In genomic region chr2:10332402-10333246, GRCh38 we compare ENCODE assay signal across 9 cellular contexts. TPM values are rescaled to one million over a fixed set of nuclear protein-coding genes. Genes with fewer than 3 reads are reported as not detected.
DNase-seq lines count a peak whose midpoint lies in the region; ATAC-seq and TF ChIP-seq lines count a peak whose summit lies in the region.
"Had no signal": no experiment of that assay in that cellular context is flagged by ENCODE, and none has a peak within 500 bp of the region (broad histone marks: within the 10 kb centered on the region; RNA-seq: fewer than 3 reads in every experiment).

No MANE protein-coding gene starts in this region.

- H3K27ac Mint-ChIP-seq in stimulated activated naive CD8-positive, alpha-beta T cell treated with anti-CD3 and anti-CD28 coated beads, Interleukin-15, Interleukin-2, amounts not matched to agents 100 ng/mL and 50 ng/mL, for 24 hours = peak overlapping the region; percentile 96

- no peak overlapping the region for H3K4me3 ChIP-seq in lower lobe of right lung

- H3K36me3 Mint-ChIP-seq in stimulated activated naive CD8-positive, alpha-beta T cell treated with anti-CD3 and anti-CD28 coated beads, Interleukin-15, Interleukin-2, amounts not matched to agents 100 ng/mL and 50 ng/mL, for 24 hours (ENCODE audit: low read depth) = peaks cover 25% of the 10 kb centered on the region

- intact Hi-C loops in lower lobe of right lung (cut with DNase I) = no loop called here

- peak; percentile 33 for DNase-seq in activated T-cell treated with anti-CD3 and anti-CD28 coated beads for 48 hours (ENCODE audit: low read depth)
- no peak for DNase-seq in activated T-cell treated with anti-CD3 and anti-CD28 coated beads, Interleukin-2, amount 50 U/mL, for 1 hour
- DNase-seq in activated CD8-positive, alpha-beta memory T cell treated with anti-CD3 and anti-CD28 coated beads for 48 hours (ENCODE audit: low read depth in 2 of 3, low spot score in 2 of 3) = peak in 2 of 3 experiments; percentile 27 to 45
- DNase-seq in lower lobe of right lung = peak; percentile 54
- no peak for DNase-seq in LoVo (ENCODE audit: low spot score)
- DNase-seq in GM19238 (ENCODE audit: insufficient read length, low spot score) = no peak
- DNase-seq: BE2C had no signal

- H3K9me3 ChIP-seq in lower lobe of right lung = peaks cover 6% of the 10 kb centered on the region

- peaks cover 58% of the 10 kb centered on the region for H3K4me1 ChIP-seq in lower lobe of right lung

- no peaks in the 10 kb centered on the region for H3K9me3 Mint-ChIP-seq in stimulated activated naive CD8-positive, alpha-beta T cell treated with anti-CD3 and anti-CD28 coated beads, Interleukin-15, Interleukin-2, amounts not matched to agents 100 ng/mL and 50 ng/mL, for 24 hours

- no peaks in the 10 kb centered on the region for H3K36me3 ChIP-seq in lower lobe of right lung

- no peak for TF ChIP-seq CTCF in lower lobe of right lung (IDR thresholded peaks at IDR 0.05)

- H3K27me3 ChIP-seq in lower lobe of right lung (ENCODE audit: low read depth) = no peaks in the 10 kb centered on the region
- H3K27me3 ChIP-seq: BE2C had no signal

- H3K27ac ChIP-seq in lower lobe of right lung = peak overlapping the region; percentile 67

- peaks cover 83% of the 10 kb centered on the region for H3K4me1 Mint-ChIP-seq in stimulated activated naive CD8-positive, alpha-beta T cell treated with anti-CD3 and anti-CD28 coated beads, Interleukin-15, Interleukin-2, amounts not matched to agents 100 ng/mL and 50 ng/mL, for 24 hours (ENCODE audit: low read depth)

- no peaks in the 10 kb centered on the region for H3K27me3 Mint-ChIP-seq in stimulated activated naive CD8-positive, alpha-beta T cell treated with anti-CD3 and anti-CD28 coated beads, Interleukin-15, Interleukin-2, amounts not matched to agents 100 ng/mL and 50 ng/mL, for 24 hours

- ATAC-seq in lower lobe of right lung (no peak), GM21381 (IDR thresholded peaks at IDR 0.05; ENCODE audit: unreplicated experiment) (no peak)

- peak overlapping the region; percentile 83 for H3K4me3 Mint-ChIP-seq in stimulated activated naive CD8-positive, alpha-beta T cell treated with anti-CD3 and anti-CD28 coated beads, Interleukin-15, Interleukin-2, amounts not matched to agents 100 ng/mL and 50 ng/mL, for 24 hours

RNA-seq across cellular contexts. Expression of gene HPCAL1, which starts 29.9 kb away (rescaled TPM):
- 132 TPM for total RNA-seq in lower lobe of right lung

Comparison
In these comparisons a context has a peak if more than half of its experiments do, and no peak if none do; other contexts are left out.
1. DNase-seq: peak in activated T-cell treated with anti-CD3 and anti-CD28 coated beads for 48 hours (single experiment), activated CD8-positive, alpha-beta memory T cell treated with anti-CD3 and anti-CD28 coated beads for 48 hours (2 of 3) and lower lobe of right lung (single experiment); none in activated T-cell treated with anti-CD3 and anti-CD28 coated beads, Interleukin-2, amount 50 U/mL, for 1 hour (single experiment), LoVo (single experiment) and GM19238 (single experiment).